34 cellular contexts compared by ENCODE assay signal in genomic region chr10:97755718-97756117, GRCh38. TPM values are rescaled to one million over a fixed set of nuclear protein-coding genes. Genes with fewer than 3 reads are reported as not detected.
"Had no signal": no experiment of that assay in that cellular context is flagged by ENCODE, and none has a peak within 500 bp of the region (broad histone marks: within the 10 kb centered on the region; RNA-seq: fewer than 3 reads in every experiment).

No MANE protein-coding gene starts in this region.

- H3K27ac Mint-ChIP-seq: activated CD4-positive, alpha-beta memory T cell treated with anti-CD3 and anti-CD28 coated beads, Interleukin-2, amount 10 ng/mL, durations not matched to agents 7 days and 5 days; activated CD4-positive, alpha-beta T cell treated with anti-CD3 and anti-CD28 coated beads, Interleukin-2, amount 10 ng/mL, durations not matched to agents 7 days and 5 days; activated naive CD8-positive, alpha-beta T cell; activated T-cell treated with anti-CD3 and anti-CD28 coated beads, Interleukin-2, amount 50 U/mL, for 24 hours; activated T-cell treated with anti-CD3 and anti-CD28 coated beads, Interleukin-2, amount 50 U/mL, for 72 hours had no signal

- H3K9me3 Mint-ChIP-seq: activated CD4-positive, alpha-beta memory T cell treated with anti-CD3 and anti-CD28 coated beads, Interleukin-2, amount 10 ng/mL, durations not matched to agents 7 days and 5 days; activated CD4-positive, alpha-beta T cell treated with anti-CD3 and anti-CD28 coated beads, Interleukin-2, amount 10 ng/mL, durations not matched to agents 7 days and 5 days; activated T-cell treated with anti-CD3 and anti-CD28 coated beads, Interleukin-2, amount 50 U/mL, for 24 hours; activated T-cell treated with anti-CD3 and anti-CD28 coated beads, Interleukin-2, amount 50 U/mL, for 72 hours; central memory CD8-positive, alpha-beta T cell; WTC11 had no signal

- H3K27me3 Mint-ChIP-seq: activated CD4-positive, alpha-beta memory T cell treated with anti-CD3 and anti-CD28 coated beads, Interleukin-2, amount 10 ng/mL, durations not matched to agents 7 days and 5 days; activated CD4-positive, alpha-beta T cell treated with anti-CD3 and anti-CD28 coated beads, Interleukin-2, amount 10 ng/mL, durations not matched to agents 7 days and 5 days; activated naive CD8-positive, alpha-beta T cell; activated T-cell treated with anti-CD3 and anti-CD28 coated beads, Interleukin-2, amount 50 U/mL, for 24 hours; central memory CD8-positive, alpha-beta T cell had no signal

- FAIRE-seq: astrocyte, bronchial epithelial cell, colon, endometrium, endothelial cell of umbilical vein, frontal cortex had no signal

- DNase-seq: activated CD4-positive, alpha-beta memory T cell treated with anti-CD3 and anti-CD28 coated beads, Interleukin-2, amount 10 ng/mL, durations not matched to agents 7 days and 5 days; activated CD4-positive, alpha-beta T cell treated with anti-CD3 and anti-CD28 coated beads for 1 hour; activated CD4-positive, alpha-beta T cell treated with anti-CD3 and anti-CD28 coated beads for 4 hours; activated CD4-positive, alpha-beta T cell treated with anti-CD3 and anti-CD28 coated beads, Interleukin-2, amount 10 ng/mL, durations not matched to agents 7 days and 5 days; activated CD4-positive, alpha-beta T cell treated with anti-CD3 and anti-CD28 coated beads, Interleukin-2, amount 50 U/mL, for 4 hours; activated CD8-positive, alpha-beta memory T cell treated with anti-CD3 and anti-CD28 coated beads, Interleukin-2, amount 50 U/mL, for 48 hours; activated effector memory CD4-positive, alpha-beta T cell treated with Interleukin-2 at 50 U/mL for 16 hours; activated gamma-delta T cell treated with Interleukin-2 at 50 U/mL for 16 hours; activated naive CD4-positive, alpha-beta T cell treated with anti-CD3 and anti-CD28 coated beads, Interleukin-2, amount 50 U/mL, for 16 hours; activated naive CD4-positive, alpha-beta T cell treated with Interleukin-2 at 50 U/mL for 16 hours; activated T-cell treated with anti-CD3 and anti-CD28 coated beads for 4 hours; activated T-cell treated with anti-CD3 and anti-CD28 coated beads, Interleukin-2, amount 50 U/mL, for 24 hours; activated T-cell treated with anti-CD3 and anti-CD28 coated beads, Interleukin-2, amount 50 U/mL, for 72 hours; amniotic stem cell; anterior cingulate cortex; brain microvascular endothelial cell; cortex of kidney; dermis blood vessel endothelial cell; effector CD4-positive, alpha-beta T cell; esophagus squamous epithelium; head of caudate nucleus; T-helper 2 cell had no signal

- H3K4me3 Mint-ChIP-seq: activated CD4-positive, alpha-beta memory T cell treated with anti-CD3 and anti-CD28 coated beads, Interleukin-2, amount 10 ng/mL, durations not matched to agents 7 days and 5 days; activated CD4-positive, alpha-beta T cell treated with anti-CD3 and anti-CD28 coated beads, Interleukin-2, amount 10 ng/mL, durations not matched to agents 7 days and 5 days; activated naive CD8-positive, alpha-beta T cell; activated T-cell treated with anti-CD3 and anti-CD28 coated beads, Interleukin-2, amount 50 U/mL, for 24 hours; activated T-cell treated with anti-CD3 and anti-CD28 coated beads, Interleukin-2, amount 50 U/mL, for 72 hours; central memory CD8-positive, alpha-beta T cell; WTC11 had no signal

- H3K4me1 Mint-ChIP-seq: activated CD4-positive, alpha-beta memory T cell treated with anti-CD3 and anti-CD28 coated beads, Interleukin-2, amount 10 ng/mL, durations not matched to agents 7 days and 5 days; activated CD4-positive, alpha-beta T cell treated with anti-CD3 and anti-CD28 coated beads, Interleukin-2, amount 10 ng/mL, durations not matched to agents 7 days and 5 days; WTC11 had no signal

- ATAC-seq: activated T-cell treated with anti-CD3 and anti-CD28 coated beads, Interleukin-2, amount 50 U/mL, for 72 hours; WTC11 had no signal

RNA-seq across cellular contexts. Expression of gene SFRP5, which starts 16.1 kb away (rescaled TPM):
- total RNA-seq: activated CD4-positive, alpha-beta memory T cell treated with anti-CD3 and anti-CD28 coated beads, Interleukin-2, amount 10 ng/mL, durations not matched to agents 7 days and 5 days; activated CD4-positive, alpha-beta T cell treated with anti-CD3 and anti-CD28 coated beads, Interleukin-2, amount 10 ng/mL, durations not matched to agents 7 days and 5 days; activated T-cell treated with anti-CD3 and anti-CD28 coated beads, Interleukin-2, amount 50 U/mL, for 72 hours; bronchial epithelial cell; dermis blood vessel endothelial cell; endothelial cell of umbilical vein; fibroblast of lung; fibroblast of villous mesenchyme; T-helper 1 cell treated with Interleukin-12 subunit alpha and Interleukin-12 subunit beta and Interleukin-4 antibody, amounts not matched to agents 30 ng/mL and 1 ng/mL, for 36 hours had no signal
- polyA plus RNA-seq: endothelial cell of umbilical vein, fibroblast of lung had no signal
